ENCODE assay signal across 34 cellular contexts in the genomic region with DNA sequence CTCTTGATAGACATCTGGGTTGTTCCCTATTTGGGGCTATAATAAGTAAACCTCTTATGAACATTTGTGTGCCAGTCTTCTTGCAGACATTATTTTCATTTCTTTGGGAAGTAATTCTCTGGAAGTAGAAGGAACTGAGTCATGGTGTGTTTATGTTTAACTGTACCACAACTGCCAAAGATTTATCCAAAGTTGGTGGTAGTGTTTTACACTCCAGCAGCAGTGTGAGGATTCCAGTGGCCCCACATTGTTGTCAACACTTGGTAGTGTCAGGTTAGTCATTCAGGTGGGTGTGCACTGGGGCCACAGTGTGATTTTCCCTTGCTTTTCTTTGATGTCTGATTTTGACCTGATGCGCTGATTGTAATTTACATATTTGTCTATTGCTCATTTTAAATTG. TPM values are rescaled to one million over a fixed set of nuclear protein-coding genes. Genes with fewer than 3 reads are reported as not detected.
DNase-seq lines count a peak whose midpoint lies in the region; ATAC-seq, FAIRE-seq and TF ChIP-seq lines count a peak whose summit lies in the region.
"Had no signal": no experiment of that assay in that cellular context is flagged by ENCODE, and none has a peak within 500 bp of the region (broad histone marks: within the 10 kb centered on the region; RNA-seq: fewer than 3 reads in every experiment).

No MANE protein-coding gene starts in this region.

- no peaks in the 10 kb centered on the region for H3K27me3 Mint-ChIP-seq in chondrocyte (ENCODE audit: low read depth)
- no peaks in the 10 kb centered on the region for H3K27me3 Mint-ChIP-seq in stimulated activated memory B cell treated with anti-CD40 and anti-IgM and Interleukin-4, amounts not matched to agents 10 μg/mL and 1 μg/mL and 100 μg/mL, for 72 hours
- H3K27me3 Mint-ChIP-seq: activated CD4-positive, alpha-beta T cell treated with anti-CD3 and anti-CD28 coated beads for 36 hours; CD4-positive, alpha-beta memory T cell had no signal

- peaks cover 30% of the 10 kb centered on the region for H3K4me1 Mint-ChIP-seq in chondrocyte (ENCODE audit: low read depth)
- peaks cover 27% of the 10 kb centered on the region for H3K4me1 Mint-ChIP-seq in stimulated activated memory B cell treated with anti-CD40 and anti-IgM and Interleukin-4, amounts not matched to agents 10 μg/mL and 1 μg/mL and 100 μg/mL, for 72 hours

- ATAC-seq in HepG2 = no peak
- ATAC-seq in right lobe of liver = no peak
- no peak for ATAC-seq in activated naive CD4-positive, alpha-beta T cell treated with anti-CD3 and anti-CD28 coated beads, Interleukin-2, amount 50 U/mL, for 72 hours
- ATAC-seq in stimulated activated memory B cell treated with anti-CD40 and anti-IgM and Interleukin-4, amounts not matched to agents 10 μg/mL and 1 μg/mL and 100 μg/mL, for 72 hours = no peak
- ATAC-seq: activated CD4-positive, alpha-beta T cell treated with anti-CD3 and anti-CD28 coated beads for 36 hours; GM12878; mucosa of descending colon; natural killer cell had no signal

- in situ Hi-C loops in HepG2 (cut with HindIII; ENCODE audit: extremely low pct_ligation_motif_present, low pct_unique_long_range_greater_than_20kb) = loop anchor here (5.0 kb wide), 1 partner anchor 90 kb away; no protein-coding TSS in a partner anchor

- no peak overlapping the region for H3K4me3 ChIP-seq in HepG2 (replicated peaks in 1 of 3; ENCODE audit: insufficient read depth in 1 of 3, low read depth in 2 of 3, low read length in 3 of 3)
- no peak overlapping the region for H3K4me3 ChIP-seq in right lobe of liver
- H3K4me3 ChIP-seq: esophagus muscularis mucosa, GM12878, lung, mucosa of descending colon, skin epidermis had no signal

- H3K36me3 Mint-ChIP-seq in chondrocyte (ENCODE audit: low read depth) = peaks cover 26% of the 10 kb centered on the region
- H3K36me3 Mint-ChIP-seq in activated naive CD4-positive, alpha-beta T cell treated with anti-CD3 and anti-CD28 coated beads, Interleukin-2, amount 50 U/mL, for 72 hours = peaks cover 16 to 27% of the 10 kb centered on the region in 2 donors
- H3K36me3 Mint-ChIP-seq in stimulated activated memory B cell treated with anti-CD40 and anti-IgM and Interleukin-4, amounts not matched to agents 10 μg/mL and 1 μg/mL and 100 μg/mL, for 72 hours = peaks cover 45% of the 10 kb centered on the region

- H3K4me1 ChIP-seq in HepG2 (ENCODE audit: insufficient read depth, low read length) = peaks cover 11% of the 10 kb centered on the region
- peaks cover 0 to 9% (median 0%) of the 10 kb centered on the region in 4 donors for H3K4me1 ChIP-seq in right lobe of liver

- WGBS in HepG2 (ENCODE audit: low lambda C conversion rate) = 100% methylated on average over 1 of the region's 1 CpG
- WGBS in right lobe of liver (ENCODE audit: insufficient coverage, low coverage, low lambda C conversion rate, missing lambda C conversion rate) = 100% methylated on average over 1 of the region's 1 CpG

- peak overlapping the region; percentile 33 for H3K27ac Mint-ChIP-seq in chondrocyte (ENCODE audit: unreplicated experiment)
- no peak overlapping the region for H3K27ac Mint-ChIP-seq in activated naive CD4-positive, alpha-beta T cell treated with anti-CD3 and anti-CD28 coated beads, Interleukin-2, amount 50 U/mL, for 72 hours
- H3K27ac Mint-ChIP-seq in stimulated activated memory B cell treated with anti-CD40 and anti-IgM and Interleukin-4, amounts not matched to agents 10 μg/mL and 1 μg/mL and 100 μg/mL, for 72 hours = no peak overlapping the region
- H3K27ac Mint-ChIP-seq: activated CD4-positive, alpha-beta T cell treated with anti-CD3 and anti-CD28 coated beads for 36 hours; endodermal cell; H9; natural killer cell had no signal

- TF ChIP-seq EP300 in HepG2 (IDR thresholded peaks at IDR 0.05; ENCODE audit: low read depth in 2 of 2, low read length in 2 of 2) (no peak), HepG2 (CRISPR knock-in tag; IDR thresholded peaks at IDR 0.05; ENCODE audit: borderline replicate concordance) (no peak)

- H3K79me2 ChIP-seq in HepG2 (ENCODE audit: insufficient read depth, low read length) = no peaks in the 10 kb centered on the region

- intact Hi-C loops in HepG2 (cut with micrococcal nuclease; ENCODE audit: unreplicated experiment) (no loop called here), right lobe of liver (cut with DNase I) (loop anchor here in 1 of 2 donors (5.0 kb wide), 1 partner anchor 95 kb away; the partner anchor contains the start of gene CTBP1)

- no peak for TF ChIP-seq RAD21 in HepG2 (CRISPR knock-in tag; IDR thresholded peaks at IDR 0.05)

- BruUV-seq in HepG2 (replicated peaks; lab: Mats Ljungman, UMichigan) = no TSS peak

- H3K36me3 ChIP-seq in HepG2 (replicated peaks in 1 of 2; ENCODE audit: control insufficient read depth in 1 of 2, insufficient read depth in 2 of 2, low read length in 2 of 2) (peaks cover 13 to 38% of the 10 kb centered on the region in 2 experiments), right lobe of liver (peaks cover 0 to 32% (median 13%) of the 10 kb centered on the region in 4 donors)

- no peaks in the 10 kb centered on the region for H3K9me3 Mint-ChIP-seq in chondrocyte (ENCODE audit: low read depth)
- H3K9me3 Mint-ChIP-seq in activated naive CD4-positive, alpha-beta T cell treated with anti-CD3 and anti-CD28 coated beads, Interleukin-2, amount 50 U/mL, for 72 hours = no peaks in the 10 kb centered on the region
- peaks cover 3% of the 10 kb centered on the region for H3K9me3 Mint-ChIP-seq in stimulated activated memory B cell treated with anti-CD40 and anti-IgM and Interleukin-4, amounts not matched to agents 10 μg/mL and 1 μg/mL and 100 μg/mL, for 72 hours
- H3K9me3 Mint-ChIP-seq: CD4-positive, alpha-beta memory T cell; endodermal cell; natural killer cell had no signal

- POLR2A ChIA-PET in HepG2 (lab: Yijun Ruan, JAX) = no interaction called here

- FAIRE-seq in HepG2 (lab: Jason Lieb, UNC) = no peak
- FAIRE-seq: astrocyte, frontal cortex, GM12878, RCC 7860 had no signal

- TF ChIP-seq CTCF in HepG2 (CRISPR knock-in tag; IDR thresholded peaks at IDR 0.05) (no peak), right lobe of liver (IDR thresholded peaks at IDR 0.05) (no peak), chondrocyte (IDR thresholded peaks at IDR 0.05) (no peak)

- CTCF ChIA-PET in HepG2 (lab: Yijun Ruan, JAX; ENCODE audit: low intra/inter-chr PET ratio, low total read pairs) = no interaction called here

- DNase-seq in HepG2 (ENCODE audit: low spot score) = no peak
- no peak for DNase-seq in right lobe of liver
- no peak for DNase-seq in chondrocyte (ENCODE audit: low spot score)
- DNase-seq in kidney tubule cell (ENCODE audit: low spot score) = peak; percentile 13
- no peak for DNase-seq in hypothalamus (lab: John Stamatoyannopoulos, UW)
- no peak for DNase-seq in activated naive CD4-positive, alpha-beta T cell treated with anti-CD3 and anti-CD28 coated beads, Interleukin-2, amount 50 U/mL, for 72 hours (ENCODE audit: low spot score in 2 of 2)
- no peak for DNase-seq in LoVo (ENCODE audit: low spot score)
- DNase-seq: activated CD4-positive, alpha-beta T cell treated with anti-CD3 and anti-CD28 coated beads for 36 hours; activated CD8-positive, alpha-beta memory T cell treated with anti-CD3 and anti-CD28 coated beads for 24 hours; activated gamma-delta T cell treated with Interleukin-2 at 50 U/mL for 16 hours; AML-193; CD4-positive, alpha-beta memory T cell; endodermal cell; H9; mucosa of descending colon; natural killer cell; NCI-H1694 treated with DMSO at 0.1 percent for 48 hours; NCI-H446; NCI-H748 treated with DMSO at 0.1 percent for 48 hours; retina; SHP77 treated with DMSO at 0.1 percent for 48 hours; stimulated activated naive CD4-positive, alpha-beta T cell treated with Interleukin-2 at 50 U/mL for 16 hours; SW 1271; T-helper 9 cell had no signal

- no peak overlapping the region for H3K9ac ChIP-seq in HepG2 (ENCODE audit: insufficient read depth, low read depth, low read length)
- H3K9ac ChIP-seq: KMS-11 had no signal

- no peak overlapping the region for H2AFZ ChIP-seq in HepG2 (ENCODE audit: low read length)

- H3K4me2 ChIP-seq in HepG2 (ENCODE audit: low read depth, low read length) = no peak overlapping the region
- H3K4me2 ChIP-seq: KMS-11 had no signal

- no peaks in the 10 kb centered on the region for H3K9me3 ChIP-seq in HepG2 (ENCODE audit: low read length)
- H3K9me3 ChIP-seq in right lobe of liver = no peaks in the 10 kb centered on the region
- H3K9me3 ChIP-seq: esophagus muscularis mucosa, mucosa of descending colon had no signal

- H3K27me3 ChIP-seq in HepG2 (ENCODE audit: control insufficient read depth in 1 of 2, insufficient read depth in 2 of 2, low read length in 2 of 2) (no peaks in the 10 kb centered on the region), right lobe of liver (no peaks in the 10 kb centered on the region)
- H3K27me3 ChIP-seq: esophagus muscularis mucosa had no signal

- H4K20me1 ChIP-seq in HepG2 (ENCODE audit: insufficient read depth, low read length) = no peaks in the 10 kb centered on the region

- no peak overlapping the region for H3K4me3 Mint-ChIP-seq in chondrocyte (ENCODE audit: unreplicated experiment)
- no peak overlapping the region for H3K4me3 Mint-ChIP-seq in stimulated activated memory B cell treated with anti-CD40 and anti-IgM and Interleukin-4, amounts not matched to agents 10 μg/mL and 1 μg/mL and 100 μg/mL, for 72 hours
- H3K4me3 Mint-ChIP-seq: activated CD4-positive, alpha-beta T cell treated with anti-CD3 and anti-CD28 coated beads for 36 hours; CD4-positive, alpha-beta memory T cell; endodermal cell; H9; natural killer cell had no signal

- H3K27ac ChIP-seq in HepG2 (ENCODE audit: extremely low read length, insufficient read depth, low read length) (no peak overlapping the region), right lobe of liver (no peak overlapping the region)
- H3K27ac ChIP-seq: esophagus muscularis mucosa, KMS-11, skin epidermis, VCaP had no signal

- no peak for TF ChIP-seq POLR2A in HepG2 (IDR thresholded peaks at IDR 0.05; ENCODE audit: insufficient read depth in 1 of 2, low read depth in 2 of 2, low read length in 2 of 2)
- TF ChIP-seq POLR2A in right lobe of liver (IDR thresholded peaks at IDR 0.05) = no peak

RNA-seq across cellular contexts. Expression of gene UVSSA, which starts 5.0 kb away (rescaled TPM):
- 4.6 and 4.8 TPM in 2 replicates for total RNA-seq in HepG2 (2016; rRNA removed; fragmentation: Illumina TruSeq; extraction: Trizol)
- total RNA-seq in HepG2 (2016; cell fraction: cytosol; rRNA removed; fragmentation: Illumina TruSeq; extraction: Trizol; ENCODE audit: low read depth) = 2.3 and 4.1 TPM in 2 replicates
- 3.7 and 4.7 TPM in 2 replicates for total RNA-seq in HepG2 (2016; cell fraction: insoluble cytoplasmic fraction; rRNA removed; fragmentation: Illumina TruSeq; extraction: Trizol)
- total RNA-seq in HepG2 (2016; cell fraction: membrane; rRNA removed; fragmentation: Illumina TruSeq; extraction: Trizol) = 2.9 and 3.9 TPM in 2 replicates
- 6.9 and 7.1 TPM in 2 replicates for total RNA-seq in HepG2 (2016; cell fraction: nucleus; rRNA removed; fragmentation: Illumina TruSeq; extraction: Trizol)
- polyA plus RNA-seq in HepG2 (2011; rRNA removed) = 8.4 and 8.6 TPM in 2 replicates
- polyA plus RNA-seq in HepG2 (2011; cell fraction: cytosol; rRNA removed) = 3.0 and 4.1 TPM in 2 replicates
- 80.9 and 90.3 TPM in 2 replicates for polyA plus RNA-seq in HepG2 (2011; cell fraction: nucleus; rRNA removed)
- polyA plus RNA-seq in HepG2 (2012) = 7.1 and 7.7 TPM in 2 replicates
- polyA plus RNA-seq in HepG2 (2016; cell fraction: cytosol; fragmentation: Illumina TruSeq; extraction: Trizol; ENCODE audit: low read depth) = 0.16 and 0.25 TPM in 2 replicates
- polyA plus RNA-seq in HepG2 (2016; cell fraction: insoluble cytoplasmic fraction; fragmentation: Illumina TruSeq; extraction: Trizol; ENCODE audit: low read depth) = 3.8 and 4.8 TPM in 2 replicates
- 0.59 and 0.60 TPM in 2 replicates for polyA plus RNA-seq in HepG2 (2016; cell fraction: membrane; fragmentation: Illumina TruSeq; extraction: Trizol; ENCODE audit: low read depth)
- polyA plus RNA-seq in HepG2 (2016; cell fraction: nucleus; fragmentation: Illumina TruSeq; extraction: Trizol; ENCODE audit: insufficient read depth, low read depth) = 29.2 and 29.8 TPM in 2 replicates
- 3.9 and 14.3 TPM in 2 replicates for polyA minus RNA-seq in HepG2 (2011; rRNA and poly(A)+ RNA removed; ENCODE audit: low replicate concordance)
- polyA minus RNA-seq in HepG2 (2011; cell fraction: cytosol; rRNA and poly(A)+ RNA removed) = 3.6 and 4.4 TPM in 2 replicates
- 18.8 and 20.2 TPM in 2 replicates for polyA minus RNA-seq in HepG2 (2011; cell fraction: nucleus; rRNA and poly(A)+ RNA removed)
- total RNA-seq in right lobe of liver = 10 to 100 TPM in 3 of 6 experiments, 1 to 10 TPM in 3; 9.1 to 14.5 (median 11.3) TPM
- 20.7 to 35.1 TPM (median 20.9 TPM) in 3 replicates for total RNA-seq in chondrocyte
- total RNA-seq in activated naive CD4-positive, alpha-beta T cell treated with anti-CD3 and anti-CD28 coated beads, Interleukin-2, amount 50 U/mL, for 72 hours = 10 to 100 TPM; 19.1 to 23.8 TPM

RNA-seq across cellular contexts. Expression of gene MAEA, which starts 52.3 kb away (rescaled TPM):
- total RNA-seq in HepG2 (2016; rRNA removed; fragmentation: Illumina TruSeq; extraction: Trizol) = 52.0 and 65.2 TPM in 2 replicates
- total RNA-seq in HepG2 (2016; cell fraction: cytosol; rRNA removed; fragmentation: Illumina TruSeq; extraction: Trizol; ENCODE audit: low read depth) = 10.0 and 10.5 TPM in 2 replicates
- total RNA-seq in HepG2 (2016; cell fraction: insoluble cytoplasmic fraction; rRNA removed; fragmentation: Illumina TruSeq; extraction: Trizol) = 55.0 and 59.4 TPM in 2 replicates
- 23.7 and 24.2 TPM in 2 replicates for total RNA-seq in HepG2 (2016; cell fraction: membrane; rRNA removed; fragmentation: Illumina TruSeq; extraction: Trizol)
- total RNA-seq in HepG2 (2016; cell fraction: nucleus; rRNA removed; fragmentation: Illumina TruSeq; extraction: Trizol) = 30.2 and 31.7 TPM in 2 replicates
- 57.1 and 60.7 TPM in 2 replicates for polyA plus RNA-seq in HepG2 (2011; rRNA removed)
- 48.5 and 73.3 TPM in 2 replicates for polyA plus RNA-seq in HepG2 (2011; cell fraction: cytosol; rRNA removed)
- 171 and 221 TPM in 2 replicates for polyA plus RNA-seq in HepG2 (2011; cell fraction: nucleus; rRNA removed)
- 28.9 and 30.8 TPM in 2 replicates for polyA plus RNA-seq in HepG2 (2012)
- polyA plus RNA-seq in HepG2 (2016; cell fraction: cytosol; fragmentation: Illumina TruSeq; extraction: Trizol; ENCODE audit: low read depth) = 5.9 and 6.3 TPM in 2 replicates
- 60.8 and 67.1 TPM in 2 replicates for polyA plus RNA-seq in HepG2 (2016; cell fraction: insoluble cytoplasmic fraction; fragmentation: Illumina TruSeq; extraction: Trizol; ENCODE audit: low read depth)
- 15.8 and 16.9 TPM in 2 replicates for polyA plus RNA-seq in HepG2 (2016; cell fraction: membrane; fragmentation: Illumina TruSeq; extraction: Trizol; ENCODE audit: low read depth)
- polyA plus RNA-seq in HepG2 (2016; cell fraction: nucleus; fragmentation: Illumina TruSeq; extraction: Trizol; ENCODE audit: insufficient read depth, low read depth) = 69.6 and 72.4 TPM in 2 replicates
- 56.6 and 139 TPM in 2 replicates for polyA minus RNA-seq in HepG2 (2011; rRNA and poly(A)+ RNA removed; ENCODE audit: low replicate concordance)
- 41.7 and 45.7 TPM in 2 replicates for polyA minus RNA-seq in HepG2 (2011; cell fraction: cytosol; rRNA and poly(A)+ RNA removed)
- 40.9 and 44.3 TPM in 2 replicates for polyA minus RNA-seq in HepG2 (2011; cell fraction: nucleus; rRNA and poly(A)+ RNA removed)
- total RNA-seq in right lobe of liver = 10 to 100 TPM; 24.3 to 42.0 (median 27.9) TPM
- 54.4 to 62.6 TPM (median 56.3 TPM) in 3 replicates for total RNA-seq in chondrocyte
- 10 to 100 TPM; 42.8 to 50.1 TPM for total RNA-seq in activated naive CD4-positive, alpha-beta T cell treated with anti-CD3 and anti-CD28 coated beads, Interleukin-2, amount 50 U/mL, for 72 hours
